Comparison of ENCODE assay signal across 27 cellular contexts in genomic region chr1:220888665-220888986, GRCh38. TPM values are rescaled to one million over a fixed set of nuclear protein-coding genes. Genes with fewer than 3 reads are reported as not detected.
"Had no signal": no experiment of that assay in that cellular context is flagged by ENCODE, and none has a peak within 500 bp of the region (broad histone marks: within the 10 kb centered on the region; RNA-seq: fewer than 3 reads in every experiment).

No MANE protein-coding gene starts in this region.

- H3K4me1 ChIP-seq: parathyroid adenoma had no signal

- H3K9me3 Mint-ChIP-seq: natural killer cell had no signal

- H3K4me3 ChIP-seq: hepatocyte, lower lobe of right lung, neural progenitor cell, spleen, upper lobe of left lung, vagina had no signal

- H3K36me3 Mint-ChIP-seq: natural killer cell, neural progenitor cell had no signal

- H3K4me3 Mint-ChIP-seq: natural killer cell; neural progenitor cell; stimulated activated memory B cell treated with anti-CD40 and anti-IgM and Interleukin-4, amounts not matched to agents 10 μg/mL and 1 μg/mL and 100 μg/mL, for 72 hours; stimulated activated naive CD8-positive, alpha-beta T cell treated with anti-CD3 and anti-CD28 coated beads, Interleukin-15, amount 100 ng/mL, for 72 hours had no signal

- H3K27ac Mint-ChIP-seq: naive B cell; natural killer cell; nephron progenitor cell; neural progenitor cell; stimulated activated memory B cell treated with anti-CD40 and anti-IgM and Interleukin-4, amounts not matched to agents 10 μg/mL and 1 μg/mL and 100 μg/mL, for 72 hours; stimulated activated naive CD8-positive, alpha-beta T cell treated with anti-CD3 and anti-CD28 coated beads, Interleukin-15, amount 100 ng/mL, for 72 hours had no signal

- H3K9me3 ChIP-seq: lower lobe of right lung, psoas muscle, right atrium auricular region, spleen, tibial nerve, upper lobe of left lung, vagina had no signal

- DNase-seq: kidney glomerular epithelial cell; left cardiac atrium; left ventricle myocardium superior; lower lobe of right lung; mammary epithelial cell; mesenchymal stem cell; naive B cell; natural killer cell; nephron progenitor cell; occipital lobe; psoas muscle; small intestine; stimulated activated CD4-positive, alpha-beta T cell treated with anti-CD3 and anti-CD28 coated beads, Interleukin-4, amount 100 ng/mL, for 24 hours; stimulated activated naive CD4-positive, alpha-beta T cell treated with Interleukin-2 at 50 U/mL for 16 hours; stimulated activated naive CD8-positive, alpha-beta T cell treated with anti-CD3 and anti-CD28 coated beads, Interleukin-15, amount 100 ng/mL, for 72 hours; substantia nigra; upper lobe of left lung had no signal

- ATAC-seq: natural killer cell; stimulated activated naive CD8-positive, alpha-beta T cell treated with anti-CD3 and anti-CD28 coated beads, Interleukin-15, amount 100 ng/mL, for 72 hours had no signal

- H3K36me3 ChIP-seq: neural progenitor cell had no signal

- H3K9ac ChIP-seq: neural progenitor cell, parathyroid adenoma had no signal

- H3K27ac ChIP-seq: hepatocyte, lower lobe of right lung, neural progenitor cell, neutrophil, parathyroid adenoma, psoas muscle, right atrium auricular region, spleen, tibial nerve, upper lobe of left lung, vagina had no signal

RNA-seq across cellular contexts. Expression of gene HLX, which starts 9.4 kb away (rescaled TPM):
- polyA plus RNA-seq: keratinocyte had no signal
